9 cellular contexts compared by ENCODE assay signal in genomic region chr2:188291142-188291616, GRCh38. TPM values are rescaled to one million over a fixed set of nuclear protein-coding genes. Genes with fewer than 3 reads are reported as not detected.
DNase-seq lines count a peak whose midpoint lies in the region; ATAC-seq and TF ChIP-seq lines count a peak whose summit lies in the region.
"Had no signal": no experiment of that assay in that cellular context is flagged by ENCODE, and none has a peak within 500 bp of the region (broad histone marks: within the 10 kb centered on the region; RNA-seq: fewer than 3 reads in every experiment).

No MANE protein-coding gene starts in this region.

- H3K79me1 ChIP-seq in mesendoderm (ENCODE audit: low read length): no peaks in the 10 kb centered on the region

- no peak overlapping the region for H2BK15ac ChIP-seq in mesendoderm (replicated peaks; ENCODE audit: low read depth)

- TF ChIP-seq CTCF in 22Rv1 (IDR thresholded peaks at IDR 0.05) (no peak), choroid plexus epithelial cell (conservative IDR thresholded peaks at IDR 0.05; ENCODE audit: low read depth, low read length) (no peak)

- H2AK5ac ChIP-seq in mesendoderm (ENCODE audit: low read length): no peak overlapping the region

- peak overlapping the region; percentile 86 for H3K4me3 ChIP-seq in HUES6 (ENCODE audit: low read depth, low read length)
- H3K4me3 ChIP-seq in choroid plexus epithelial cell (ENCODE audit: low read depth, low read length): peak overlapping the region; percentile 80
- H3K4me3 ChIP-seq in mesendoderm (ENCODE audit: low read length): peak overlapping the region; percentile 83

- H3K4me1 ChIP-seq in HUES6 (ENCODE audit: control insufficient read depth, insufficient read depth, low read length): peaks cover 8% of the 10 kb centered on the region
- H3K4me1 ChIP-seq in mesendoderm (ENCODE audit: control insufficient read depth, low read depth, low read length): no peaks in the 10 kb centered on the region

- H3K27ac ChIP-seq in 22Rv1 (peak overlapping the region; percentile 94), HUES6 (ENCODE audit: low read depth, low read length) (peak overlapping the region; percentile 95), mesendoderm (ENCODE audit: low read depth, low read length) (peak overlapping the region; percentile 76)

- no peaks in the 10 kb centered on the region; the same call in 1 of the 2 replicates for H3K9me3 ChIP-seq in HUES6 (ENCODE audit: control insufficient read depth, insufficient read depth, low read depth, low read length)

- no peak overlapping the region for H2BK120ac ChIP-seq in mesendoderm (ENCODE audit: low read depth, low read length)

- H4K5ac ChIP-seq in mesendoderm (ENCODE audit: low read length): no peak overlapping the region

- no peak overlapping the region for H4K8ac ChIP-seq in mesendoderm (ENCODE audit: low read depth, low read length)

- DNase-seq in choroid plexus epithelial cell (ENCODE audit: low read depth): peak; percentile 39
- DNase-seq in mesendoderm: peak; percentile 66
- DNase-seq in NCI-H524 (lab: John Stamatoyannopoulos, UW): no peak
- no peak for DNase-seq in pons (ENCODE audit: low spot score)
- DNase-seq in cerebellum (ENCODE audit: low spot score): no peak

- peak overlapping the region; percentile 25 for H3K4ac ChIP-seq in mesendoderm (ENCODE audit: low read depth, low read length)

- peaks cover 27% of the 10 kb centered on the region for H3K79me2 ChIP-seq in mesendoderm (ENCODE audit: control insufficient read depth, insufficient read depth, low read length)

- H3K56ac ChIP-seq in mesendoderm (ENCODE audit: low read length): peak overlapping the region; percentile 91

- peak overlapping the region; percentile 97 for H3K18ac ChIP-seq in mesendoderm (ENCODE audit: low read length)

- no peaks in the 10 kb centered on the region for H3K36me3 ChIP-seq in HUES6 (ENCODE audit: control insufficient read depth, insufficient read depth, low read length)
- no peaks in the 10 kb centered on the region for H3K36me3 ChIP-seq in mesendoderm (ENCODE audit: control insufficient read depth, insufficient read depth, low read length)

- H3K4me2 ChIP-seq in mesendoderm (ENCODE audit: low read length): peak overlapping the region; percentile 78

- peak overlapping the region; percentile 74 for H2BK5ac ChIP-seq in mesendoderm (ENCODE audit: low read length)

- WGBS in mesendoderm (ENCODE audit: extremely low coverage, insufficient coverage, low lambda C conversion rate): no CpG with 5 or more reads among the region's 12 CpGs

- peak overlapping the region; percentile 99 for H3K9ac ChIP-seq in HUES6 (ENCODE audit: low read length)
- H3K9ac ChIP-seq in mesendoderm (ENCODE audit: low read length): peak overlapping the region; percentile 80

- no peak overlapping the region for H3K23ac ChIP-seq in mesendoderm (ENCODE audit: low read length)

- ATAC-seq in HG02798 (IDR thresholded peaks at IDR 0.05; ENCODE audit: poor library complexity, unreplicated experiment): no peak

- H3K27me3 ChIP-seq in HUES6 (ENCODE audit: control insufficient read depth, insufficient read depth, low read length) (no peaks in the 10 kb centered on the region), mesendoderm (ENCODE audit: insufficient read depth, low read length, poor library complexity) (no peaks in the 10 kb centered on the region)

RNA-seq across cellular contexts. Expression of gene GULP1, which starts 0.5 kb away (rescaled TPM):
- 69.6 TPM for polyA plus RNA-seq in mesendoderm (2013, experiment 1 of 2)
- 72.0 TPM for polyA plus RNA-seq in mesendoderm (2013, experiment 2 of 2)
- 70.8 TPM for total RNA-seq in cerebellum
- total RNA-seq: T-helper 2 cell treated with Interferon-gamma antibody and Interleukin-4, amounts not matched to agents 100 ng/mL and 5 ng/mL, for 36 hours had no signal

Comparison
In these comparisons a context has a peak if more than half of its experiments do, and no peak if none do; other contexts are left out.
1. DNase-seq: peak in choroid plexus epithelial cell (single experiment) and mesendoderm (single experiment); none in NCI-H524 (0 of 2), pons (single experiment) and cerebellum (single experiment).
2. Peak in every context shown above with its lines, with median percentiles within 50 percentile points of each other: H3K27ac ChIP-seq and H3K4me3 ChIP-seq.